ENCODE assay signal across 2 cellular contexts in the genomic region with DNA sequence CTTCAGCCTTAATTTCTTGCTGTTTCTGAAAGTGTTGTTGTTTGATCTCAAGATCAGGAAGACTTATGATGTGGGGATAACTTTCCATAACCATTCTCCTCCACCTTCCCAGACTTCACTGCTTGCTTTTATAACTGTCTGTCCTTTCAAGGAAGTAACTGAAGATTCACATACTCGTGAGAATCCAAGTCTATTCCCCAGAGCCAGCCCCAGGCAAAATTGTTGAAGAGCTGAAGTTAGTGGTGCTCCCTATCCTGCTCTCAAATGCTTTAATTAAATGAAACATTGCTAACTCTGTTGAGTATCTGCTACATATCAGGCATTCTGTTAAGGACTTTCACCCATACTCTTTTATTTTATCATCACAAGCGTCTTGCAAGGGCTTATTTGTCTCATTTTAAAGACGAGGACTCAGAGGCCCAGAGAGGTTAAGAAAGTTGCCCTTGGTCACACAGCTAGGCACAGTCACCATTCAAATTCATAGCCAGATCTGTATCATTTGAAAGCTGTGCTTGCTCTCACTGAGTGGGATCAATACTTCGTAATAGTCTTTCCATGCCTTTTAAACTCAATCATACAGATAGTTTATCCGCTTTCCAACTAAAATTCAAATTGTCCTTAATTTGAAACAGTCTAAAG.
A peak's percentile ranks its signal among the peaks of the same experiment; 100 is the strongest.
TF ChIP-seq lines count a peak whose summit lies in the region.

No MANE protein-coding gene starts in this region.

TF ChIP-seq in IMR-90, 13 proteins besides CTCF, POLR2A, EP300 and RAD21:
- TF ChIP-seq MAFK (IDR thresholded peaks at IDR 0.05; ENCODE audit: low read depth, low read length): no peak
- no peak for TF ChIP-seq SMC3 (IDR thresholded peaks at IDR 0.05; ENCODE audit: low read depth, low read length)
- no peak for TF ChIP-seq FOS (IDR thresholded peaks at IDR 0.05; ENCODE audit: low read depth, low read length)
- no peak for TF ChIP-seq NFE2L2 (IDR thresholded peaks at IDR 0.05; ENCODE audit: low read depth, low read length)
- TF ChIP-seq CHD1 (IDR thresholded peaks at IDR 0.05; ENCODE audit: low read depth, low read length): no peak
- TF ChIP-seq RFX5 (IDR thresholded peaks at IDR 0.05; ENCODE audit: low read depth, low read length): no peak
- TF ChIP-seq MAZ (IDR thresholded peaks at IDR 0.05; ENCODE audit: borderline replicate concordance, low read depth, low read length): no peak
- no peak for TF ChIP-seq CEBPB (IDR thresholded peaks at IDR 0.05; ENCODE audit: low read depth, low read length)
- no peak for TF ChIP-seq BHLHE40 (IDR thresholded peaks at IDR 0.05; ENCODE audit: low read depth, low read length)
- no peak for TF ChIP-seq RCOR1 (IDR thresholded peaks at IDR 0.05; ENCODE audit: insufficient replicate concordance, low read length)
- TF ChIP-seq, protein P1, sequence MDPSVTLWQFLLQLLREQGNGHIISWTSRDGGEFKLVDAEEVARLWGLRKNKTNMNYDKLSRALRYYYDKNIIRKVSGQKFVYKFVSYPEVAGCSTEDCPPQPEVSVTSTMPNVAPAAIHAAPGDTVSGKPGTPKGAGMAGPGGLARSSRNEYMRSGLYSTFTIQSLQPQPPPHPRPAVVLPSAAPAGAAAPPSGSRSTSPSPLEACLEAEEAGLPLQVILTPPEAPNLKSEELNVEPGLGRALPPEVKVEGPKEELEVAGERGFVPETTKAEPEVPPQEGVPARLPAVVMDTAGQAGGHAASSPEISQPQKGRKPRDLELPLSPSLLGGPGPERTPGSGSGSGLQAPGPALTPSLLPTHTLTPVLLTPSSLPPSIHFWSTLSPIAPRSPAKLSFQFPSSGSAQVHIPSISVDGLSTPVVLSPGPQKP (IDR thresholded peaks at IDR 0.05; ENCODE audit: borderline replicate concordance, low read depth, low read length): no peak
- TF ChIP-seq, protein P2, sequence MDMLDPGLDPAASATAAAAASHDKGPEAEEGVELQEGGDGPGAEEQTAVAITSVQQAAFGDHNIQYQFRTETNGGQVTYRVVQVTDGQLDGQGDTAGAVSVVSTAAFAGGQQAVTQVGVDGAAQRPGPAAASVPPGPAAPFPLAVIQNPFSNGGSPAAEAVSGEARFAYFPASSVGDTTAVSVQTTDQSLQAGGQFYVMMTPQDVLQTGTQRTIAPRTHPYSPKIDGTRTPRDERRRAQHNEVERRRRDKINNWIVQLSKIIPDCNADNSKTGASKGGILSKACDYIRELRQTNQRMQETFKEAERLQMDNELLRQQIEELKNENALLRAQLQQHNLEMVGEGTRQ (IDR thresholded peaks at IDR 0.05; ENCODE audit: low read depth, low read length): no peak
- TF ChIP-seq MXI1 (IDR thresholded peaks at IDR 0.05; ENCODE audit: borderline replicate concordance, low read depth, low read length): no peak
TF ChIP-seq in IMR-90: peak in this region for 0.

TF ChIP-seq in H1, 55 proteins besides CTCF, POLR2A, EP300 and RAD21:
- TF ChIP-seq KDM1A (IDR thresholded peaks at IDR 0.05; ENCODE audit: borderline replicate concordance, low read length): peak; percentile 96
- TF ChIP-seq POU5F1 (IDR thresholded peaks at IDR 0.05; ENCODE audit: low read depth, low read length): no peak
- peak in 1 of 2 experiments; percentile 86; a peak in 1 of 4 replicates for TF ChIP-seq HDAC2 (IDR thresholded peaks at IDR 0.05; ENCODE audit: borderline replicate concordance in 1 of 2, low read depth in 2 of 2, low read length in 2 of 2)
